ENCODE assay signal across 15 cellular contexts in genomic region chr7:42928754-42929153, GRCh38. TPM values are rescaled to one million over a fixed set of nuclear protein-coding genes. Genes with fewer than 3 reads are reported as not detected.
DNase-seq lines count a peak whose midpoint lies in the region; ATAC-seq, FAIRE-seq and TF ChIP-seq lines count a peak whose summit lies in the region.
"Had no signal": no experiment of that assay in that cellular context is flagged by ENCODE, and none has a peak within 500 bp of the region (broad histone marks: within the 10 kb centered on the region; RNA-seq: fewer than 3 reads in every experiment).

No MANE protein-coding gene starts in this region.

- CTCF ChIA-PET in PC-3 (lab: Charles Lee): no interaction called here

- peaks cover 22 to 78% (median 55%) of the 10 kb centered on the region in 4 donors for H3K4me1 Mint-ChIP-seq in CD4-positive, CD25-positive, alpha-beta regulatory T cell

- peaks cover 44% of the 10 kb centered on the region for H3K4me1 ChIP-seq in CD4-positive, CD25-positive, alpha-beta regulatory T cell (ENCODE audit: control insufficient read depth, insufficient read depth, low read length, poor library complexity, severe bottlenecking)
- H3K4me1 ChIP-seq in DOHH2 (ENCODE audit: control insufficient read depth, low read length) (peaks cover 70% of the 10 kb centered on the region), PC-3 (ENCODE audit: insufficient read depth, low read length) (peaks cover 15% of the 10 kb centered on the region)

- no peak overlapping the region for H3K27ac ChIP-seq in CD4-positive, CD25-positive, alpha-beta regulatory T cell (ENCODE audit: insufficient read depth, low read length, poor library complexity, severe bottlenecking)
- H3K27ac ChIP-seq in DOHH2 (ENCODE audit: low read depth, low read length): no peak overlapping the region
- no peak overlapping the region for H3K27ac ChIP-seq in PC-3 (ENCODE audit: low read length)
- H3K27ac ChIP-seq in epithelial cell of prostate: peak overlapping the region; percentile 51
- H3K27ac ChIP-seq: neural progenitor cell, RWPE1, testis had no signal

- peak overlapping the region; percentile 39 for H3K4me3 ChIP-seq in CD4-positive, CD25-positive, alpha-beta regulatory T cell (ENCODE audit: low read depth, low read length)
- no peak overlapping the region for H3K4me3 ChIP-seq in DOHH2 (ENCODE audit: low read length)
- H3K4me3 ChIP-seq in PC-3 (ENCODE audit: low read length): peak overlapping the region; percentile 96; the same call in 1 of the 2 replicates
- H3K4me3 ChIP-seq in MG63: no peak overlapping the region
- H3K4me3 ChIP-seq: neural progenitor cell, testis had no signal

- no peaks in the 10 kb centered on the region for H3K27me3 ChIP-seq in CD4-positive, CD25-positive, alpha-beta regulatory T cell (ENCODE audit: control insufficient read depth, insufficient read depth, low read length)
- H3K27me3 ChIP-seq in DOHH2 (ENCODE audit: control insufficient read depth, low read length) (no peaks in the 10 kb centered on the region), PC-3 (ENCODE audit: low read length) (no peaks in the 10 kb centered on the region), MG63 (no peaks in the 10 kb centered on the region)
- H3K27me3 ChIP-seq: neural progenitor cell, testis had no signal

- no peaks in the 10 kb centered on the region for H3K9me3 Mint-ChIP-seq in CD4-positive, CD25-positive, alpha-beta regulatory T cell
- H3K9me3 Mint-ChIP-seq: neural progenitor cell, T-cell had no signal

- H3K36me3 Mint-ChIP-seq in CD4-positive, CD25-positive, alpha-beta regulatory T cell: peaks cover 13% of the 10 kb centered on the region

- H4K20me1 ChIP-seq in DOHH2 (ENCODE audit: control insufficient read depth, insufficient read depth, low read depth, low read length): peaks cover 24% of the 10 kb centered on the region
- H4K20me1 ChIP-seq in PC-3 (ENCODE audit: low read length): peaks cover 32% of the 10 kb centered on the region

- no peaks in the 10 kb centered on the region for H3K9me3 ChIP-seq in CD4-positive, CD25-positive, alpha-beta regulatory T cell (ENCODE audit: control insufficient read depth in 2 of 2, low read length in 2 of 2)
- H3K9me3 ChIP-seq in DOHH2 (ENCODE audit: control insufficient read depth, insufficient read depth, low read length) (no peaks in the 10 kb centered on the region), PC-3 (ENCODE audit: low read length) (no peaks in the 10 kb centered on the region), MG63 (no peaks in the 10 kb centered on the region)
- H3K9me3 ChIP-seq: testis had no signal

- H3K4me2 ChIP-seq in DOHH2 (ENCODE audit: low read length): peak overlapping the region; percentile 91
- H3K4me2 ChIP-seq in PC-3 (ENCODE audit: low read length): peak overlapping the region; percentile 85

- no peak for ATAC-seq in CD4-positive, CD25-positive, alpha-beta regulatory T cell (ENCODE audit: low read depth in 2 of 2)
- no peak for ATAC-seq in PC-3
- ATAC-seq: T-cell had no signal

- H3K79me2 ChIP-seq in DOHH2 (ENCODE audit: control insufficient read depth, low read length) (peaks cover 92% of the 10 kb centered on the region), PC-3 (ENCODE audit: low read length) (peaks cover 78% of the 10 kb centered on the region)

- no peaks in the 10 kb centered on the region for H3K27me3 Mint-ChIP-seq in CD4-positive, CD25-positive, alpha-beta regulatory T cell
- H3K27me3 Mint-ChIP-seq: T-cell had no signal

- H3K9me2 ChIP-seq in DOHH2 (replicated peaks; ENCODE audit: control insufficient read depth, low read length): no peaks in the 10 kb centered on the region
- H3K9me2 ChIP-seq in PC-3 (replicated peaks; ENCODE audit: low read length): no peaks in the 10 kb centered on the region

- TF ChIP-seq CTCF in DOHH2 (IDR thresholded peaks at IDR 0.05; ENCODE audit: low read depth, low read length, poor library complexity, severe bottlenecking) (no peak), PC-3 (conservative IDR thresholded peaks at IDR 0.05; ENCODE audit: low read depth, low read length) (no peak)

- H3F3A ChIP-seq in DOHH2 (ENCODE audit: control insufficient read depth, insufficient read depth) (no peaks in the 10 kb centered on the region), PC-3 (ENCODE audit: low read length, unreplicated experiment) (no peaks in the 10 kb centered on the region)

- no peak for DNase-seq in CD4-positive, CD25-positive, alpha-beta regulatory T cell
- no peak for DNase-seq in PC-3
- DNase-seq in epithelial cell of prostate (ENCODE audit: low read depth, low spot score): no peak
- DNase-seq in SIG-M5 (lab: John Stamatoyannopoulos, UW): no peak
- no peak for DNase-seq in MG63
- no peak for DNase-seq in HTR-8/SVneo (ENCODE audit: insufficient read length, low spot score)
- DNase-seq: NCI-H774, T-cell, testis had no signal

- no TSS peak for BruUV-seq in PC-3 (replicated peaks; lab: Mats Ljungman, UMichigan)

- intact Hi-C loops in PC-3 (cut with micrococcal nuclease): no loop called here

- no peak for FAIRE-seq in HTR-8/SVneo (lab: Jason Lieb, UNC)
- FAIRE-seq: astrocyte, colon had no signal

- no peak overlapping the region for H3K27ac Mint-ChIP-seq in CD4-positive, CD25-positive, alpha-beta regulatory T cell
- H3K27ac Mint-ChIP-seq: neural progenitor cell had no signal

- H3K9ac ChIP-seq in PC-3 (ENCODE audit: low read length): no peak overlapping the region
- H3K9ac ChIP-seq: neural progenitor cell had no signal

- POLR2A ChIA-PET in PC-3 (lab: Charles Lee; ENCODE audit: unreplicated experiment): no interaction called here

- no peak overlapping the region for H2AFZ ChIP-seq in PC-3 (ENCODE audit: low read length)
- H2AFZ ChIP-seq: neural progenitor cell had no signal

- H3K36me3 ChIP-seq in CD4-positive, CD25-positive, alpha-beta regulatory T cell (ENCODE audit: control insufficient read depth, insufficient read depth, low read length): peaks cover 36% of the 10 kb centered on the region
- H3K36me3 ChIP-seq in DOHH2 (ENCODE audit: control insufficient read depth, low read length) (peaks cover 83% of the 10 kb centered on the region), PC-3 (ENCODE audit: low read depth, low read length) (peaks cover 33% of the 10 kb centered on the region), MG63 (peaks cover 48% of the 10 kb centered on the region)

- peak overlapping the region in 2 of 4 donors; percentile 0 to 43 for H3K4me3 Mint-ChIP-seq in CD4-positive, CD25-positive, alpha-beta regulatory T cell
- H3K4me3 Mint-ChIP-seq: CD14-positive monocyte, neural progenitor cell had no signal

RNA-seq across cellular contexts. Expression of gene PSMA2, which starts 3.2 kb away (rescaled TPM):
- total RNA-seq in CD4-positive, CD25-positive, alpha-beta regulatory T cell: 59.1 TPM
- 100 to 1,000 TPM; 264 to 331 (median 298) TPM for polyA plus RNA-seq in CD4-positive, CD25-positive, alpha-beta regulatory T cell
- total RNA-seq in PC-3 (2014; rRNA removed): 69.7 and 85.6 TPM in 2 replicates
- 168 and 287 TPM in 2 replicates for total RNA-seq in MG63 (2014; rRNA removed; shearing (Covaris generic); ENCODE audit: low replicate concordance)

RNA-seq across cellular contexts. Expression of gene MRPL32, which starts 3.4 kb away (rescaled TPM):
- 37.6 TPM for total RNA-seq in CD4-positive, CD25-positive, alpha-beta regulatory T cell
- polyA plus RNA-seq in CD4-positive, CD25-positive, alpha-beta regulatory T cell: 10 to 100 TPM; 54.6 to 86.0 (median 67.1) TPM
- 75.4 and 104 TPM in 2 replicates for total RNA-seq in PC-3 (2014; rRNA removed)
- total RNA-seq in MG63 (2014; rRNA removed; shearing (Covaris generic); ENCODE audit: low replicate concordance): 103 and 117 TPM in 2 replicates

RNA-seq across cellular contexts. Expression of gene C7orf25, which starts 16.9 kb away (rescaled TPM):
- 2.0 TPM for total RNA-seq in CD4-positive, CD25-positive, alpha-beta regulatory T cell
- 1 to 10 TPM in 3 of 4 donors, under 1 TPM in 1; 0.98 to 6.3 (median 2.2) TPM for polyA plus RNA-seq in CD4-positive, CD25-positive, alpha-beta regulatory T cell
- total RNA-seq in PC-3 (2014; rRNA removed): 2.5 and 3.2 TPM in 2 replicates
- 10.1 and 32.5 TPM in 2 replicates for total RNA-seq in MG63 (2014; rRNA removed; shearing (Covaris generic); ENCODE audit: low replicate concordance)

Comparison
In these comparisons a context has a peak if more than half of its experiments do, and no peak if none do; other contexts are left out.
1. H3K4me3 ChIP-seq: peak in CD4-positive, CD25-positive, alpha-beta regulatory T cell (single experiment) and PC-3 (single experiment); none in DOHH2 (single experiment) and MG63 (single experiment).